ENCODE assay signal across 9 cellular contexts in genomic region chr9:136120119-136120393, GRCh38. TPM values are rescaled to one million over a fixed set of nuclear protein-coding genes. Genes with fewer than 3 reads are reported as not detected.
A peak's percentile ranks its signal among the peaks of the same experiment; 100 is the strongest.
DNase-seq lines count a peak whose midpoint lies in the region; ATAC-seq and TF ChIP-seq lines count a peak whose summit lies in the region.
"Had no signal": no experiment of that assay in that cellular context is flagged by ENCODE, and none has a peak within 500 bp of the region (broad histone marks: within the 10 kb centered on the region; RNA-seq: fewer than 3 reads in every experiment).

No MANE protein-coding gene starts in this region.

- POLR2A ChIA-PET in T-cell (lab: Charles Lee) = no interaction called here

- H3K36me3 ChIP-seq in gastroesophageal sphincter = peaks cover 0 to 20% of the 10 kb centered on the region in 2 donors

- peaks cover 4% of the 10 kb centered on the region for H3K36me3 Mint-ChIP-seq in activated CD4-positive, alpha-beta T cell treated with anti-CD3 and anti-CD28 coated beads, Interleukin-2, amount 10 ng/mL, durations not matched to agents 24 days and 14 days (ENCODE audit: low read depth)
- no peaks in the 10 kb centered on the region for H3K36me3 Mint-ChIP-seq in T-cell
- peaks cover 8 to 9% of the 10 kb centered on the region in 2 donors for H3K36me3 Mint-ChIP-seq in stimulated activated naive B cell treated with anti-CD40 and anti-IgM and Interleukin-4, amounts not matched to agents 10 μg/mL and 1 μg/mL and 100 μg/mL, for 72 hours

- intact Hi-C loops in activated CD4-positive, alpha-beta T cell treated with anti-CD3 and anti-CD28 coated beads, Interleukin-2, amount 10 ng/mL, durations not matched to agents 24 days and 14 days (cut with micrococcal nuclease) = loop anchor here (10.0 kb wide), 2 partner anchors 255 to 415 kb away; partner anchors contain the start of gene KCNT1

- TF ChIP-seq EP300 in gastroesophageal sphincter (IDR thresholded peaks at IDR 0.05) = no peak

- peaks cover 3% of the 10 kb centered on the region for H3K9me3 Mint-ChIP-seq in activated CD4-positive, alpha-beta T cell treated with anti-CD3 and anti-CD28 coated beads, Interleukin-2, amount 10 ng/mL, durations not matched to agents 24 days and 14 days
- no peaks in the 10 kb centered on the region for H3K9me3 Mint-ChIP-seq in T-cell
- H3K9me3 Mint-ChIP-seq in stimulated activated naive B cell treated with anti-CD40 and anti-IgM and Interleukin-4, amounts not matched to agents 10 μg/mL and 1 μg/mL and 100 μg/mL, for 72 hours = peaks cover 3% of the 10 kb centered on the region in 2 donors

- ATAC-seq in T-cell (replicated peaks in 1 of 4) (no peak), gastroesophageal sphincter (no peak), HG02870 (IDR thresholded peaks at IDR 0.05; ENCODE audit: unreplicated experiment) (no peak)
- no peak for ATAC-seq in stimulated activated naive B cell treated with anti-CD40 and anti-IgM and Interleukin-4, amounts not matched to agents 10 μg/mL and 1 μg/mL and 100 μg/mL, for 72 hours (replicated peaks)

- H3K4me3 Mint-ChIP-seq in activated CD4-positive, alpha-beta T cell treated with anti-CD3 and anti-CD28 coated beads, Interleukin-2, amount 10 ng/mL, durations not matched to agents 24 days and 14 days = peak overlapping the region; percentile 82
- H3K4me3 Mint-ChIP-seq in T-cell = peak overlapping the region; percentile 60 to 73 (median 69)
- peak overlapping the region; percentile 86 to 93 for H3K4me3 Mint-ChIP-seq in stimulated activated naive B cell treated with anti-CD40 and anti-IgM and Interleukin-4, amounts not matched to agents 10 μg/mL and 1 μg/mL and 100 μg/mL, for 72 hours

- H3K9me3 ChIP-seq in gastroesophageal sphincter = no peaks in the 10 kb centered on the region
- H3K9me3 ChIP-seq: vagina had no signal

- peak overlapping the region in 3 of 4 donors; percentile 97 to 98 (median 97) for H3K27ac ChIP-seq in gastroesophageal sphincter

- no peaks in the 10 kb centered on the region for H3K27me3 Mint-ChIP-seq in activated CD4-positive, alpha-beta T cell treated with anti-CD3 and anti-CD28 coated beads, Interleukin-2, amount 10 ng/mL, durations not matched to agents 24 days and 14 days
- H3K27me3 Mint-ChIP-seq in T-cell = no peaks in the 10 kb centered on the region
- peaks cover 3 to 5% of the 10 kb centered on the region in 2 donors for H3K27me3 Mint-ChIP-seq in stimulated activated naive B cell treated with anti-CD40 and anti-IgM and Interleukin-4, amounts not matched to agents 10 μg/mL and 1 μg/mL and 100 μg/mL, for 72 hours

- peaks cover 0 to 56% (median 19%) of the 10 kb centered on the region in 3 donors for H3K4me1 ChIP-seq in gastroesophageal sphincter

- H3K27ac Mint-ChIP-seq in activated CD4-positive, alpha-beta T cell treated with anti-CD3 and anti-CD28 coated beads, Interleukin-2, amount 10 ng/mL, durations not matched to agents 24 days and 14 days = peak overlapping the region; percentile 78
- H3K27ac Mint-ChIP-seq in T-cell = peak overlapping the region; percentile 65 to 73
- no peak overlapping the region for H3K27ac Mint-ChIP-seq in stimulated activated naive B cell treated with anti-CD40 and anti-IgM and Interleukin-4, amounts not matched to agents 10 μg/mL and 1 μg/mL and 100 μg/mL, for 72 hours

- H3K4me1 Mint-ChIP-seq in activated CD4-positive, alpha-beta T cell treated with anti-CD3 and anti-CD28 coated beads, Interleukin-2, amount 10 ng/mL, durations not matched to agents 24 days and 14 days = peaks cover under 1% of the 10 kb centered on the region
- H3K4me1 Mint-ChIP-seq in T-cell = peaks cover 9 to 14% (median 13%) of the 10 kb centered on the region in 3 donors
- peaks cover 7 to 19% of the 10 kb centered on the region in 2 donors for H3K4me1 Mint-ChIP-seq in stimulated activated naive B cell treated with anti-CD40 and anti-IgM and Interleukin-4, amounts not matched to agents 10 μg/mL and 1 μg/mL and 100 μg/mL, for 72 hours

- DNase-seq in activated CD4-positive, alpha-beta T cell treated with anti-CD3 and anti-CD28 coated beads, Interleukin-2, amount 10 ng/mL, durations not matched to agents 24 days and 14 days = no peak
- no peak for DNase-seq in activated CD4-positive, alpha-beta T cell treated with anti-CD3 and anti-CD28 coated beads, Interleukin-2, amount 50 U/mL, for 48 hours
- DNase-seq in T-cell = no peak
- no peak for DNase-seq in stimulated activated naive B cell treated with anti-CD40 and anti-IgM and Interleukin-4, amounts not matched to agents 10 μg/mL and 1 μg/mL and 100 μg/mL, for 72 hours
- DNase-seq in stimulated activated CD4-positive, alpha-beta T cell treated with anti-CD3 and anti-CD28 coated beads, Interleukin-2, amount 100 ng/mL, for 24 hours = no peak
- DNase-seq in stimulated activated CD8-positive, alpha-beta memory T cell treated with anti-CD3 and anti-CD28 coated beads, Interleukin-4, amount 100 ng/mL, for 48 hours = no peak

- CTCF ChIA-PET in T-cell (lab: Charles Lee) = interaction anchor here in 1 of 2 donors (0.9 to 1.0 kb wide), 2 partner anchors 30 to 154 kb away, joined by 3 read pairs; no protein-coding TSS in a partner anchor

- H3K27me3 ChIP-seq in gastroesophageal sphincter = peaks cover 20% of the 10 kb centered on the region
- H3K27me3 ChIP-seq: vagina had no signal

- no peak for TF ChIP-seq POLR2A in gastroesophageal sphincter (IDR thresholded peaks at IDR 0.05)

- no peak for TF ChIP-seq CTCF in gastroesophageal sphincter (IDR thresholded peaks at IDR 0.05)

- H3K4me3 ChIP-seq in gastroesophageal sphincter = no peak overlapping the region

- WGBS in gastroesophageal sphincter (ENCODE audit: low coverage in 1 of 2), 2 donors = 80 to 89% methylated on average over 2 to 3 of the region's 4 CpGs

RNA-seq across cellular contexts. Expression of gene TMEM250, which starts 1.4 kb away (rescaled TPM):
- 49.8 and 52.7 TPM in 2 replicates for total RNA-seq in activated CD4-positive, alpha-beta T cell treated with anti-CD3 and anti-CD28 coated beads, Interleukin-2, amount 10 ng/mL, durations not matched to agents 24 days and 14 days
- total RNA-seq in T-cell (10 to 100 TPM; 21.0 to 77.9 (median 63.0) TPM), gastroesophageal sphincter (10 to 100 TPM; 28.7 to 66.1 (median 45.3) TPM)

RNA-seq across cellular contexts. Expression of gene NACC2, which starts 25.0 kb away (rescaled TPM):
- total RNA-seq in activated CD4-positive, alpha-beta T cell treated with anti-CD3 and anti-CD28 coated beads, Interleukin-2, amount 10 ng/mL, durations not matched to agents 24 days and 14 days = 3.2 and 3.6 TPM in 2 replicates
- total RNA-seq in T-cell (10 to 100 TPM in 3 of 5 donors, 1 to 10 TPM in 2; 4.2 to 11.7 (median 11.3) TPM), gastroesophageal sphincter (100 to 1,000 TPM in 3 of 4 donors, 10 to 100 TPM in 1; 71.4 to 209 (median 110) TPM)

Comparison
In these comparisons a context has a peak if more than half of its experiments do, and no peak if none do; other contexts are left out.
1. RNA of gene NACC2, which starts 25.0 kb away (total RNA-seq): 71.4 to 209 TPM in gastroesophageal sphincter; 4.2 to 11.7 TPM in T-cell and 3.2 to 3.6 TPM in activated CD4-positive, alpha-beta T cell treated with anti-CD3 and anti-CD28 coated beads, Interleukin-2, amount 10 ng/mL, durations not matched to agents 24 days and 14 days; every median in the first group is over 4 times any median in the second.
2. Peak in every context shown above with its lines, with median percentiles within 50 percentile points of each other: H3K4me3 Mint-ChIP-seq.